In the genomic region with DNA sequence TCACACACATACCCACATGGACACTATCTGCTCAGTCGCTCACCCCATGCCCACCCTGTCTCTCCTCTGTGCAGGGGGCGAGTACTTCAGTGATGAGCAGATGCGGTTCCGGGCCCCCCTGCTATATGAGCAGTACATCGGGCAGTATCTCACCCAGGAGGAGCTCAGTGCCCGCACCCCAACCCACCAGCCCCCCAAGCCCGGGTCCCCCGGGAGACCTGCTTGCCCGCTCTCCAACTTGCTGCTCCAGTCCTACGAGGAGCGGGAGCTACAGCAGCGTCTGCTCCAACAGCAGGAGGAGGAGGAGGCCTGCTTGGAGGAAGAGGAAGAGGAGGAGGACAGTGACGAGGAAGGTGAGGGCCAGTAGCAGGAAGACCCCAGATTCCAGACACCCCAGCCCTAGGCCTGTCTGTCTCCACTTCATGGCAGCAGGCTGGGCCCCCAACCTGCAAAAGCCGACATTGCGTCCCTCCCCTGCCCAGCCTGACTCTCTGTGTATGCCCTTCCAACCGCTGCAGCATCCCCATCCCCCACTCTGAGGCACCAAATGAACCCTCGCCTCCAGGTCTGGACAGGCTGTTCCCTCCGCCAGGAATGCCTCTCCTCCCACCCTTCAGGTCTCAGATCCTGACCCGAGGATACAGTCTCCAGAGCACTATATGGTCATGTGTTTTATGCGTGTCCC, we compare ENCODE assay signal across 25 cellular contexts. TPM values are rescaled to one million over a fixed set of nuclear protein-coding genes. Genes with fewer than 3 reads are reported as not detected.
DNase-seq lines count a peak whose midpoint lies in the region; ATAC-seq and TF ChIP-seq lines count a peak whose summit lies in the region.
"Had no signal": no experiment of that assay in that cellular context is flagged by ENCODE, and none has a peak within 500 bp of the region (broad histone marks: within the 10 kb centered on the region; RNA-seq: fewer than 3 reads in every experiment).

No MANE protein-coding gene starts in this region.

- peaks cover 66% of the 10 kb centered on the region for H3K36me3 Mint-ChIP-seq in activated CD4-positive, alpha-beta T cell treated with anti-CD3 and anti-CD28 coated beads, Interleukin-2, amount 10 ng/mL, durations not matched to agents 24 days and 14 days (ENCODE audit: low read depth)
- peaks cover 56% of the 10 kb centered on the region for H3K36me3 Mint-ChIP-seq in activated CD4-positive, alpha-beta T cell treated with anti-CD3 and anti-CD28 coated beads, Interleukin-2, amount 10 ng/mL, durations not matched to agents 7 days and 5 days (ENCODE audit: low read depth)
- peaks cover 26% of the 10 kb centered on the region for H3K36me3 Mint-ChIP-seq in chondrocyte (ENCODE audit: low read depth)
- peaks cover 31% of the 10 kb centered on the region for H3K36me3 Mint-ChIP-seq in nephron progenitor cell (ENCODE audit: low read depth)

- H4K20me1 ChIP-seq in HCT116 (ENCODE audit: insufficient read depth) = no peaks in the 10 kb centered on the region
- no peaks in the 10 kb centered on the region for H4K20me1 ChIP-seq in mammary epithelial cell (ENCODE audit: insufficient read depth, low read length)

- WGBS in mammary epithelial cell (ENCODE audit: low coverage, missing lambda C conversion rate) = 71% methylated on average over 16 of the region's 20 CpGs

- dilution Hi-C loops in mammary epithelial cell (cut with HindIII; ENCODE audit: low sequenced_read_pairs) = no loop called here

- CTCF ChIA-PET in activated CD4-positive, alpha-beta T cell treated with anti-CD3 and anti-CD28 coated beads, Interleukin-2, amount 10 ng/mL, durations not matched to agents 7 days and 5 days (lab: Charles Lee) = interaction anchor here (0.7 kb wide), 1 partner anchor 25 kb away, joined by 3 read pairs; no protein-coding TSS in a partner anchor
- CTCF ChIA-PET in HCT116 (lab: Charles Lee) = no interaction called here
- CTCF ChIA-PET in mammary epithelial cell (lab: Charles Lee; ENCODE audit: low non-redundant PET) = interaction anchor here (0.6 kb wide), 1 partner anchor 11 kb away, joined by 3 read pairs; no protein-coding TSS in a partner anchor

- H3K36me3 ChIP-seq in HCT116 (ENCODE audit: control insufficient read depth in 1 of 2, insufficient read depth in 2 of 2, low read length in 2 of 2) (peaks cover 5 to 25% of the 10 kb centered on the region in 2 experiments; a peak in 3 of 4 replicates), mammary epithelial cell (ENCODE audit: insufficient read depth, low read length) (peaks cover 12% of the 10 kb centered on the region)

- POLR2A ChIA-PET in activated CD4-positive, alpha-beta T cell treated with anti-CD3 and anti-CD28 coated beads, Interleukin-2, amount 10 ng/mL, durations not matched to agents 7 days and 5 days (lab: Charles Lee) = no interaction called here
- POLR2A ChIA-PET in HCT116 (lab: Charles Lee) = no interaction called here

- H3K9me3 Mint-ChIP-seq in activated CD4-positive, alpha-beta T cell treated with anti-CD3 and anti-CD28 coated beads, Interleukin-2, amount 10 ng/mL, durations not matched to agents 24 days and 14 days = no peaks in the 10 kb centered on the region
- H3K9me3 Mint-ChIP-seq in activated CD4-positive, alpha-beta T cell treated with anti-CD3 and anti-CD28 coated beads, Interleukin-2, amount 10 ng/mL, durations not matched to agents 7 days and 5 days = no peaks in the 10 kb centered on the region
- H3K9me3 Mint-ChIP-seq in chondrocyte (ENCODE audit: low read depth) (no peaks in the 10 kb centered on the region), nephron progenitor cell (no peaks in the 10 kb centered on the region)
- H3K9me3 Mint-ChIP-seq: activated naive CD4-positive, alpha-beta T cell treated with anti-CD3 and anti-CD28 coated beads, Interleukin-2, amount 50 U/mL, for 24 hours had no signal

- H3K4me3 Mint-ChIP-seq in activated CD4-positive, alpha-beta T cell treated with anti-CD3 and anti-CD28 coated beads, Interleukin-2, amount 10 ng/mL, durations not matched to agents 24 days and 14 days = no peak overlapping the region
- no peak overlapping the region for H3K4me3 Mint-ChIP-seq in activated CD4-positive, alpha-beta T cell treated with anti-CD3 and anti-CD28 coated beads, Interleukin-2, amount 10 ng/mL, durations not matched to agents 7 days and 5 days
- H3K4me3 Mint-ChIP-seq in chondrocyte (ENCODE audit: unreplicated experiment) (no peak overlapping the region), nephron progenitor cell (no peak overlapping the region)
- H3K4me3 Mint-ChIP-seq: activated naive CD4-positive, alpha-beta T cell treated with anti-CD3 and anti-CD28 coated beads, Interleukin-2, amount 50 U/mL, for 24 hours had no signal

- H3K9ac ChIP-seq in HCT116 (ENCODE audit: low read length) = no peak overlapping the region
- no peak overlapping the region for H3K9ac ChIP-seq in mammary epithelial cell (ENCODE audit: insufficient read depth, low read length)

- no peaks in the 10 kb centered on the region for H3K27me3 Mint-ChIP-seq in activated CD4-positive, alpha-beta T cell treated with anti-CD3 and anti-CD28 coated beads, Interleukin-2, amount 10 ng/mL, durations not matched to agents 24 days and 14 days
- no peaks in the 10 kb centered on the region for H3K27me3 Mint-ChIP-seq in activated CD4-positive, alpha-beta T cell treated with anti-CD3 and anti-CD28 coated beads, Interleukin-2, amount 10 ng/mL, durations not matched to agents 7 days and 5 days
- no peaks in the 10 kb centered on the region for H3K27me3 Mint-ChIP-seq in chondrocyte (ENCODE audit: low read depth)
- H3K27me3 Mint-ChIP-seq in nephron progenitor cell (ENCODE audit: low read depth, poor library complexity) = no peaks in the 10 kb centered on the region
- H3K27me3 Mint-ChIP-seq: activated naive CD4-positive, alpha-beta T cell treated with anti-CD3 and anti-CD28 coated beads, Interleukin-2, amount 50 U/mL, for 24 hours had no signal

- no peak for TF ChIP-seq CTCF in HCT116 (IDR thresholded peaks at IDR 0.05 in 2 of 3, conservative IDR thresholded peaks at IDR 0.05 in 1 of 3; ENCODE audit: borderline replicate concordance in 1 of 3, insufficient read depth in 1 of 3, low read depth in 2 of 3, low read length in 2 of 3)
- TF ChIP-seq CTCF in chondrocyte (IDR thresholded peaks at IDR 0.05) = no peak
- no peak for TF ChIP-seq CTCF in nephron progenitor cell (IDR thresholded peaks at IDR 0.05)
- no peak for TF ChIP-seq CTCF in mammary epithelial cell (conservative IDR thresholded peaks at IDR 0.05 in 1 of 2, IDR thresholded peaks at IDR 0.05 in 1 of 2; ENCODE audit: extremely low read depth in 1 of 2, insufficient read depth in 1 of 2, low read depth in 1 of 2, low read length in 2 of 2)

- BruUV-seq in HCT116 (replicated peaks; lab: Mats Ljungman, UMichigan) (no TSS peak), mammary epithelial cell (replicated peaks; lab: Mats Ljungman, UMichigan) (no TSS peak)

- H3K27ac Mint-ChIP-seq in activated CD4-positive, alpha-beta T cell treated with anti-CD3 and anti-CD28 coated beads, Interleukin-2, amount 10 ng/mL, durations not matched to agents 24 days and 14 days = peak overlapping the region; percentile 37
- H3K27ac Mint-ChIP-seq in activated CD4-positive, alpha-beta T cell treated with anti-CD3 and anti-CD28 coated beads, Interleukin-2, amount 10 ng/mL, durations not matched to agents 7 days and 5 days = no peak overlapping the region
- H3K27ac Mint-ChIP-seq in chondrocyte (ENCODE audit: unreplicated experiment) (peak overlapping the region; percentile 41), nephron progenitor cell (peak overlapping the region; percentile 64)
- H3K27ac Mint-ChIP-seq: activated naive CD4-positive, alpha-beta T cell treated with anti-CD3 and anti-CD28 coated beads, Interleukin-2, amount 50 U/mL, for 24 hours had no signal

- H3K9me3 ChIP-seq in HCT116 (ENCODE audit: control insufficient read depth in 1 of 2, insufficient read depth in 1 of 2, low read depth in 1 of 2, low read length in 2 of 2) (no peaks in the 10 kb centered on the region), mammary epithelial cell (replicated peaks; ENCODE audit: insufficient read depth, low read length) (no peaks in the 10 kb centered on the region)
- H3K9me3 ChIP-seq: Peyer's patch, stomach, tibial nerve had no signal

- TF ChIP-seq RAD21 in HCT116 (IDR thresholded peaks at IDR 0.05; ENCODE audit: low read depth) = no peak

- H3K27ac ChIP-seq in HCT116 (ENCODE audit: low read depth, low read length) (no peak overlapping the region), mammary epithelial cell (ENCODE audit: insufficient read depth, low read depth, low read length) (no peak overlapping the region)
- H3K27ac ChIP-seq: 22Rv1, Peyer's patch, stomach, tibial nerve had no signal

- H3K27me3 ChIP-seq in HCT116 (ENCODE audit: insufficient read depth, low read length) (no peaks in the 10 kb centered on the region), mammary epithelial cell (ENCODE audit: insufficient read depth, low read length) (no peaks in the 10 kb centered on the region)
- H3K27me3 ChIP-seq: Peyer's patch, stomach, tibial nerve had no signal

- RAD21 ChIA-PET in HCT116 (lab: Charles Lee; ENCODE audit: low non-redundant PET in 1 of 2, low total read pairs in 2 of 2, uncharacterized antibody in 2 of 2, unreplicated experiment in 2 of 2) = no interaction called here

- no peaks in the 10 kb centered on the region for H3K9me2 ChIP-seq in HCT116 (ENCODE audit: insufficient read depth)

- H3K4me1 ChIP-seq in HCT116 (ENCODE audit: control insufficient read depth in 1 of 2, insufficient read depth in 2 of 2, low read length in 2 of 2) (peaks cover 0 to 15% of the 10 kb centered on the region in 2 experiments; a peak in 2 of 4 replicates), mammary epithelial cell (ENCODE audit: insufficient read depth, low read length) (peaks cover 11% of the 10 kb centered on the region)

- intact Hi-C loops in activated CD4-positive, alpha-beta T cell treated with anti-CD3 and anti-CD28 coated beads, Interleukin-2, amount 10 ng/mL, durations not matched to agents 24 days and 14 days (cut with micrococcal nuclease) = no loop called here
- intact Hi-C loops in HCT116 (cut with micrococcal nuclease) = loop anchor here (5.0 kb wide), 1 partner anchor 253 kb away; no protein-coding TSS in a partner anchor
- intact Hi-C loops in mammary epithelial cell (cut with micrococcal nuclease) = loop anchor here (10.0 kb wide), 1 partner anchor 245 kb away; no protein-coding TSS in a partner anchor

- no peak overlapping the region for H3K4me3 ChIP-seq in HCT116 (replicated peaks in 1 of 2; ENCODE audit: low read depth in 1 of 2, low read length in 2 of 2)
- H3K4me3 ChIP-seq in mammary epithelial cell (replicated peaks in 1 of 3; ENCODE audit: insufficient read depth in 1 of 3, low read depth in 2 of 3, low read length in 3 of 3) = no peak overlapping the region
- H3K4me3 ChIP-seq: Peyer's patch, stomach, tibial nerve had no signal

- in situ Hi-C loops in mammary epithelial cell (cut with MboI; ENCODE audit: low sequenced_read_pairs in 2 of 2) = loop anchor here in 1 of 2 donors (25.0 kb wide), 1 partner anchor 243 kb away; no protein-coding TSS in a partner anchor

- no peak for DNase-seq in activated CD4-positive, alpha-beta T cell treated with anti-CD3 and anti-CD28 coated beads, Interleukin-2, amount 10 ng/mL, durations not matched to agents 24 days and 14 days
- no peak for DNase-seq in activated CD4-positive, alpha-beta T cell treated with anti-CD3 and anti-CD28 coated beads, Interleukin-2, amount 10 ng/mL, durations not matched to agents 7 days and 5 days
- DNase-seq in HCT116 (ENCODE audit: low read depth, low spot score) (no peak), chondrocyte (ENCODE audit: low spot score) (no peak), nephron progenitor cell (no peak), RPMI8226 (no peak), mammary epithelial cell (no peak)
- DNase-seq in activated CD4-positive, alpha-beta T cell treated with anti-CD3 and anti-CD28 coated beads, Interleukin-2, amount 50 U/mL, for 1 hour = no peak
- DNase-seq: activated T-cell treated with anti-CD3 and anti-CD28 coated beads for 4 hours; AML-193; COR-L47; erythroblast; foreskin melanocyte; MM.1S; NCI-H146; NCI-H2171; NCI-H524; occipital lobe; Peyer's patch; retina; stimulated activated CD4-positive, alpha-beta T cell treated with anti-CD3 and anti-CD28 coated beads, Interleukin-4, amount 100 ng/mL, for 1 hour; stomach had no signal

- no peak for TF ChIP-seq POLR2A in HCT116 (IDR thresholded peaks at IDR 0.05; ENCODE audit: borderline replicate concordance, extremely low read depth, insufficient read depth, insufficient read length)

- ATAC-seq in HCT116 = no peak

- H2AFZ ChIP-seq in HCT116 (ENCODE audit: low read depth, low read length, poor library complexity, severe bottlenecking) = no peak overlapping the region
- no peak overlapping the region for H2AFZ ChIP-seq in mammary epithelial cell (ENCODE audit: low read depth, low read length)

- H3K79me2 ChIP-seq in HCT116 (ENCODE audit: insufficient read depth, low read length) = no peaks in the 10 kb centered on the region
- H3K79me2 ChIP-seq in mammary epithelial cell (ENCODE audit: insufficient read depth, low read length) = peaks cover 6% of the 10 kb centered on the region

- H3K4me1 Mint-ChIP-seq in activated CD4-positive, alpha-beta T cell treated with anti-CD3 and anti-CD28 coated beads, Interleukin-2, amount 10 ng/mL, durations not matched to agents 24 days and 14 days = peaks cover 18% of the 10 kb centered on the region
- peaks cover 36% of the 10 kb centered on the region for H3K4me1 Mint-ChIP-seq in activated CD4-positive, alpha-beta T cell treated with anti-CD3 and anti-CD28 coated beads, Interleukin-2, amount 10 ng/mL, durations not matched to agents 7 days and 5 days
- H3K4me1 Mint-ChIP-seq in chondrocyte (ENCODE audit: low read depth) (peaks cover 57% of the 10 kb centered on the region), nephron progenitor cell (peaks cover 55% of the 10 kb centered on the region)

- H3K4me2 ChIP-seq in HCT116 (ENCODE audit: low read length) (no peak overlapping the region), mammary epithelial cell (ENCODE audit: insufficient read depth, low read depth, low read length) (no peak overlapping the region)

RNA-seq across cellular contexts. Expression of gene CCDC97, which starts 9.7 kb away (rescaled TPM):
- 30.4 and 30.7 TPM in 2 replicates for total RNA-seq in activated CD4-positive, alpha-beta T cell treated with anti-CD3 and anti-CD28 coated beads, Interleukin-2, amount 10 ng/mL, durations not matched to agents 24 days and 14 days
- total RNA-seq in activated CD4-positive, alpha-beta T cell treated with anti-CD3 and anti-CD28 coated beads, Interleukin-2, amount 10 ng/mL, durations not matched to agents 7 days and 5 days = 10 to 100 TPM; 50.4 to 51.7 TPM
- 23.0 TPM for total RNA-seq in HCT116 (2021; ENCODE audit: unreplicated experiment)
- polyA plus RNA-seq in HCT116 (2012) = 19.4 and 21.3 TPM in 2 replicates
- 21.8 to 33.2 TPM (median 25.5 TPM) in 3 replicates for total RNA-seq in chondrocyte
- 10 to 100 TPM; 10.8 to 24.8 TPM for total RNA-seq in mammary epithelial cell
- polyA plus RNA-seq in mammary epithelial cell = 9.5 TPM
- 34.4 TPM for polyA minus RNA-seq in mammary epithelial cell

RNA-seq across cellular contexts. Expression of gene TGFB1, which starts 34.1 kb away (rescaled TPM):
- total RNA-seq in activated CD4-positive, alpha-beta T cell treated with anti-CD3 and anti-CD28 coated beads, Interleukin-2, amount 10 ng/mL, durations not matched to agents 24 days and 14 days = 125 and 127 TPM in 2 replicates
- 100 to 1,000 TPM; 194 TPM for total RNA-seq in activated CD4-positive, alpha-beta T cell treated with anti-CD3 and anti-CD28 coated beads, Interleukin-2, amount 10 ng/mL, durations not matched to agents 7 days and 5 days
- 54.6 TPM for total RNA-seq in HCT116 (2021; ENCODE audit: unreplicated experiment)
- polyA plus RNA-seq in HCT116 (2012) = 45.7 and 49.9 TPM in 2 replicates
- 188 to 197 TPM (median 195 TPM) in 3 replicates for total RNA-seq in chondrocyte
- 10 to 100 TPM in 1 of 2 donors, 1 to 10 TPM in 1; 9.8 to 84.1 TPM for total RNA-seq in mammary epithelial cell
- 9.8 TPM for polyA plus RNA-seq in mammary epithelial cell
- 52.0 TPM for polyA minus RNA-seq in mammary epithelial cell

RNA-seq across cellular contexts. Expression of gene B9D2, which starts 44.3 kb away (rescaled TPM):
- total RNA-seq in activated CD4-positive, alpha-beta T cell treated with anti-CD3 and anti-CD28 coated beads, Interleukin-2, amount 10 ng/mL, durations not matched to agents 24 days and 14 days = 6.3 and 8.6 TPM in 2 replicates
- 10 to 100 TPM; 11.6 to 11.7 TPM for total RNA-seq in activated CD4-positive, alpha-beta T cell treated with anti-CD3 and anti-CD28 coated beads, Interleukin-2, amount 10 ng/mL, durations not matched to agents 7 days and 5 days
- 7.3 TPM for total RNA-seq in HCT116 (2021; ENCODE audit: unreplicated experiment)
- 9.7 and 11.1 TPM in 2 replicates for polyA plus RNA-seq in HCT116 (2012)
- 2.0 to 3.0 TPM (median 2.6 TPM) in 3 replicates for total RNA-seq in chondrocyte
- 1 to 10 TPM; 3.0 to 3.6 TPM for total RNA-seq in mammary epithelial cell
- 5.3 TPM for polyA plus RNA-seq in mammary epithelial cell
- polyA minus RNA-seq in mammary epithelial cell = 0.57 TPM

RNA-seq across cellular contexts. Expression of gene HNRNPUL1, which starts 55.5 kb away (rescaled TPM):
- total RNA-seq in activated CD4-positive, alpha-beta T cell treated with anti-CD3 and anti-CD28 coated beads, Interleukin-2, amount 10 ng/mL, durations not matched to agents 24 days and 14 days = 256 and 258 TPM in 2 replicates
- total RNA-seq in activated CD4-positive, alpha-beta T cell treated with anti-CD3 and anti-CD28 coated beads, Interleukin-2, amount 10 ng/mL, durations not matched to agents 7 days and 5 days = 100 to 1,000 TPM; 333 to 348 TPM
- total RNA-seq in HCT116 (2021; ENCODE audit: unreplicated experiment) = 201 TPM
- 122 and 130 TPM in 2 replicates for polyA plus RNA-seq in HCT116 (2012)
- 158 to 195 TPM (median 161 TPM) in 3 replicates for total RNA-seq in chondrocyte
- 100 to 1,000 TPM in 1 of 2 donors, 10 to 100 TPM in 1; 80.7 to 175 TPM for total RNA-seq in mammary epithelial cell
- 38.8 TPM for polyA plus RNA-seq in mammary epithelial cell
- polyA minus RNA-seq in mammary epithelial cell = 148 TPM

RNA-seq across cellular contexts. Expression of gene TMEM91, which starts 56.7 kb away (rescaled TPM):
- 4.2 and 5.8 TPM in 2 replicates for total RNA-seq in activated CD4-positive, alpha-beta T cell treated with anti-CD3 and anti-CD28 coated beads, Interleukin-2, amount 10 ng/mL, durations not matched to agents 24 days and 14 days
- total RNA-seq in activated CD4-positive, alpha-beta T cell treated with anti-CD3 and anti-CD28 coated beads, Interleukin-2, amount 10 ng/mL, durations not matched to agents 7 days and 5 days = 1 to 10 TPM; 5.4 to 5.6 TPM
- total RNA-seq in HCT116 (2021; ENCODE audit: unreplicated experiment) = 4.4 TPM
- 6.8 and 6.9 TPM in 2 replicates for polyA plus RNA-seq in HCT116 (2012)
- 4.8 to 6.8 TPM (median 5.4 TPM) in 3 replicates for total RNA-seq in chondrocyte
- 1 to 10 TPM; 5.7 to 7.5 TPM for total RNA-seq in mammary epithelial cell
- 4.0 TPM for polyA plus RNA-seq in mammary epithelial cell
- 2.1 TPM for polyA minus RNA-seq in mammary epithelial cell
